In the genomic region with DNA sequence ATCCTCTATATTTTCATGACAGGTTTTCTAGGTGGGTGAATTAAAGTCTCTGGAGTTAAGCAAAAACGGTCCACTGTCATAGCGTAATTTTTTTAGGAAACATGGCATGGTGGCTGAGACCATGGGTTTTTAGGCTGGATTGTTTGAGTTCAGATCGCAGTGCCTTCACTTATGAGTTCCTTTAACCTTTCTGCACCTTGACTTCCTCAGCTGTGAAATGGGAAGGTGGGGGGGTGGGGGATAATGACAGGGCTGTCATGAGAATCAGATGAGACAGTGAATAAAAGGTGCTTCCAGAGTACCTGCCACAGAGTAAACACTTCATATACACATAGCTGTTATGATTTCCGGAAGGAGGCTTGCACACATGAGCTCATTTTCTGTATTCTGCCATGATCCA, we compare ENCODE assay signal across 16 cellular contexts. TPM values are rescaled to one million over a fixed set of nuclear protein-coding genes. Genes with fewer than 3 reads are reported as not detected.
A peak's percentile ranks its signal among the peaks of the same experiment; 100 is the strongest.
DNase-seq lines count a peak whose midpoint lies in the region; ATAC-seq, FAIRE-seq and TF ChIP-seq lines count a peak whose summit lies in the region.
"Had no signal": no experiment of that assay in that cellular context is flagged by ENCODE, and none has a peak within 500 bp of the region (broad histone marks: within the 10 kb centered on the region; RNA-seq: fewer than 3 reads in every experiment).

No MANE protein-coding gene starts in this region.

- peak overlapping the region; percentile 78 for H3K27ac ChIP-seq in HepG2 (ENCODE audit: extremely low read length, insufficient read depth, low read length)
- H3K27ac ChIP-seq in right lobe of liver: peak overlapping the region in 1 of 3 donors; percentile 56
- H3K27ac ChIP-seq in VCaP: peak overlapping the region; percentile 53
- H3K27ac ChIP-seq in lower lobe of right lung: peak overlapping the region; percentile 80
- no peak overlapping the region for H3K27ac ChIP-seq in small intestine (ENCODE audit: low read depth in 1 of 2, low read length in 1 of 2)

- TF ChIP-seq EP300 in HepG2 (IDR thresholded peaks at IDR 0.05; ENCODE audit: low read depth in 2 of 2, low read length in 2 of 2): no peak
- TF ChIP-seq EP300 in HepG2 (CRISPR knock-in tag; IDR thresholded peaks at IDR 0.05; ENCODE audit: borderline replicate concordance): no peak

- CTCF ChIA-PET in HepG2 (lab: Yijun Ruan, JAX; ENCODE audit: low intra/inter-chr PET ratio, low total read pairs) (interaction anchor here (0.7 kb wide), 1 partner anchor 29 kb away, joined by 3 read pairs; no protein-coding TSS in a partner anchor), Calu3 (lab: Charles Lee) (interaction anchor here (0.5 to 1.0 kb wide), 3 partner anchors 18 to 171 kb away, joined by 4 read pairs; a partner anchor contains a TSS)

- in situ Hi-C loops in HepG2 (cut with HindIII; ENCODE audit: extremely low pct_ligation_motif_present, low pct_unique_long_range_greater_than_20kb): no loop called here

- TF ChIP-seq CTCF in HepG2 (CRISPR knock-in tag; IDR thresholded peaks at IDR 0.05): no peak
- TF ChIP-seq CTCF in right lobe of liver (IDR thresholded peaks at IDR 0.05): no peak
- no peak for TF ChIP-seq CTCF in VCaP (conservative IDR thresholded peaks at IDR 0.05)
- TF ChIP-seq CTCF in lower lobe of right lung (IDR thresholded peaks at IDR 0.05): no peak
- TF ChIP-seq CTCF in Calu3 (IDR thresholded peaks at IDR 0.05; ENCODE audit: unreplicated experiment): no peak

- no peaks in the 10 kb centered on the region; a peak in 1 of 5 replicates for H3K36me3 ChIP-seq in HepG2 (replicated peaks in 1 of 2; ENCODE audit: control insufficient read depth in 1 of 2, insufficient read depth in 2 of 2, low read length in 2 of 2)
- H3K36me3 ChIP-seq in right lobe of liver: no peaks in the 10 kb centered on the region
- no peaks in the 10 kb centered on the region for H3K36me3 ChIP-seq in lower lobe of right lung
- no peaks in the 10 kb centered on the region for H3K36me3 ChIP-seq in small intestine (ENCODE audit: control insufficient read depth in 2 of 2, insufficient read depth in 2 of 2, low read length in 2 of 2)
- H3K36me3 ChIP-seq: prostate gland had no signal

- intact Hi-C loops in HepG2 (cut with micrococcal nuclease; ENCODE audit: unreplicated experiment) (loop anchor here (5.0 to 10.0 kb wide), 2 partner anchors 36 to 153 kb away; a partner anchor contains a TSS), right lobe of liver (cut with DNase I) (no loop called here), lower lobe of right lung (cut with DNase I) (no loop called here), Calu3 (cut with micrococcal nuclease; ENCODE audit: unreplicated experiment) (no loop called here)

- 0 out of 2 replicates have a peak overlapping the region, but pooled peaks have one; percentile 93 for H3K4me2 ChIP-seq in HepG2 (ENCODE audit: low read depth, low read length)

- DNase-seq in HepG2 (ENCODE audit: low spot score) (no peak), right lobe of liver (no peak), lower lobe of right lung (no peak), small intestine (no peak), Calu3 (no peak), RPMI8226 (no peak), MV-4-11 (lab: John Stamatoyannopoulos, UW) (no peak)
- DNase-seq: activated CD4-positive, alpha-beta T cell treated with anti-CD3 and anti-CD28 coated beads for 48 hours; activated CD8-positive, alpha-beta memory T cell treated with anti-CD3 and anti-CD28 coated beads, Interleukin-2, amount 10 ng/mL, durations not matched to agents 7 days and 5 days; activated naive CD8-positive, alpha-beta T cell treated with anti-CD3 and anti-CD28 coated beads, Interleukin-2, amount 10 ng/mL, durations not matched to agents 7 days and 5 days; nephron progenitor cell; stimulated activated CD4-positive, alpha-beta T cell treated with anti-CD3 and anti-CD28 coated beads, Interleukin-4, amount 100 ng/mL, for 4 hours had no signal

- 89% methylated on average over 4 of the region's 4 CpGs for WGBS in HepG2 (ENCODE audit: low lambda C conversion rate)
- 79% methylated on average over 3 of the region's 4 CpGs for WGBS in right lobe of liver (ENCODE audit: insufficient coverage, low coverage, low lambda C conversion rate, missing lambda C conversion rate)
- WGBS in small intestine, 3 donors: 79 to 91% (median 91%) methylated on average over 4 of the region's 4 CpGs

- peaks cover 4% of the 10 kb centered on the region for H3K36me3 Mint-ChIP-seq in Calu3 (ENCODE audit: insufficient read depth, unreplicated experiment)

- ATAC-seq in HepG2 (no peak), right lobe of liver (no peak), lower lobe of right lung (no peak)
- ATAC-seq: activated CD8-positive, alpha-beta memory T cell treated with anti-CD3 and anti-CD28 coated beads, Interleukin-2, amount 10 ng/mL, durations not matched to agents 7 days and 5 days had no signal

- H3K9me3 Mint-ChIP-seq in Calu3 (ENCODE audit: low read depth, unreplicated experiment): no peaks in the 10 kb centered on the region
- H3K9me3 Mint-ChIP-seq: activated naive CD8-positive, alpha-beta T cell treated with anti-CD3 and anti-CD28 coated beads, Interleukin-2, amount 10 ng/mL, durations not matched to agents 7 days and 5 days; dendritic cell treated with granulocyte-macrophage colony-stimulating factor and Interleukin-4, amounts not matched to agents 40 ng/mL and 50 ng/mL, for 4 days; nephron progenitor cell had no signal

- TF ChIP-seq POLR2A in HepG2 (IDR thresholded peaks at IDR 0.05; ENCODE audit: insufficient read depth in 1 of 2, low read depth in 2 of 2, low read length in 2 of 2) (no peak), right lobe of liver (IDR thresholded peaks at IDR 0.05) (no peak)

- H3K4me1 ChIP-seq in HepG2 (ENCODE audit: insufficient read depth, low read length): peaks cover 85% of the 10 kb centered on the region
- peaks cover 0 to 48% (median 13%) of the 10 kb centered on the region in 4 donors for H3K4me1 ChIP-seq in right lobe of liver
- peaks cover 33% of the 10 kb centered on the region for H3K4me1 ChIP-seq in lower lobe of right lung
- H3K4me1 ChIP-seq in small intestine (ENCODE audit: control insufficient read depth in 2 of 2, insufficient read depth in 1 of 2, low read depth in 1 of 2, low read length in 1 of 2): peaks cover 0 to 9% of the 10 kb centered on the region in 2 donors
- H3K4me1 ChIP-seq: prostate gland had no signal

- no TSS peak for BruUV-seq in HepG2 (replicated peaks; lab: Mats Ljungman, UMichigan)
- no TSS peak for BruUV-seq in Calu3 (replicated peaks; lab: Mats Ljungman, UMichigan)

- no peak for FAIRE-seq in HepG2 (lab: Jason Lieb, UNC)
- no peak for FAIRE-seq in small intestine (lab: Jason Lieb, UNC)
- FAIRE-seq: frontal cortex had no signal

- TF ChIP-seq RAD21 in HepG2 (CRISPR knock-in tag; IDR thresholded peaks at IDR 0.05): no peak

- H3K27me3 ChIP-seq in HepG2 (ENCODE audit: control insufficient read depth in 1 of 2, insufficient read depth in 2 of 2, low read length in 2 of 2) (no peaks in the 10 kb centered on the region), right lobe of liver (no peaks in the 10 kb centered on the region), lower lobe of right lung (ENCODE audit: low read depth) (no peaks in the 10 kb centered on the region), small intestine (ENCODE audit: control insufficient read depth in 2 of 2, insufficient read depth in 2 of 2, low read length in 2 of 2) (no peaks in the 10 kb centered on the region)

- no peaks in the 10 kb centered on the region for H3K27me3 Mint-ChIP-seq in Calu3 (ENCODE audit: unreplicated experiment)
- H3K27me3 Mint-ChIP-seq: activated CD8-positive, alpha-beta memory T cell treated with anti-CD3 and anti-CD28 coated beads, Interleukin-2, amount 10 ng/mL, durations not matched to agents 7 days and 5 days; activated naive CD8-positive, alpha-beta T cell treated with anti-CD3 and anti-CD28 coated beads, Interleukin-2, amount 10 ng/mL, durations not matched to agents 7 days and 5 days; dendritic cell treated with granulocyte-macrophage colony-stimulating factor and Interleukin-4, amounts not matched to agents 40 ng/mL and 50 ng/mL, for 4 days had no signal

- peaks cover 7% of the 10 kb centered on the region; the same call in 1 of the 2 replicates for H4K20me1 ChIP-seq in HepG2 (ENCODE audit: insufficient read depth, low read length)

- no peak overlapping the region for H3K4me3 ChIP-seq in HepG2 (replicated peaks in 1 of 3; ENCODE audit: insufficient read depth in 1 of 3, low read depth in 2 of 3, low read length in 3 of 3)
- H3K4me3 ChIP-seq in right lobe of liver: no peak overlapping the region
- H3K4me3 ChIP-seq in lower lobe of right lung: no peak overlapping the region
- H3K4me3 ChIP-seq in small intestine (ENCODE audit: low read depth in 1 of 2, low read length in 2 of 2): no peak overlapping the region
- H3K4me3 ChIP-seq: prostate gland had no signal

- no peak overlapping the region for H3K27ac Mint-ChIP-seq in Calu3 (ENCODE audit: unreplicated experiment)
- H3K27ac Mint-ChIP-seq: activated CD8-positive, alpha-beta memory T cell treated with anti-CD3 and anti-CD28 coated beads, Interleukin-2, amount 10 ng/mL, durations not matched to agents 7 days and 5 days; activated naive CD8-positive, alpha-beta T cell treated with anti-CD3 and anti-CD28 coated beads, Interleukin-2, amount 10 ng/mL, durations not matched to agents 7 days and 5 days; nephron progenitor cell had no signal

- H3K4me1 Mint-ChIP-seq in Calu3 (ENCODE audit: low read depth, unreplicated experiment): peaks cover 9% of the 10 kb centered on the region

- H3K9me3 ChIP-seq in HepG2 (ENCODE audit: low read length) (no peaks in the 10 kb centered on the region), right lobe of liver (no peaks in the 10 kb centered on the region), lower lobe of right lung (no peaks in the 10 kb centered on the region), small intestine (ENCODE audit: control insufficient read depth, low read depth) (no peaks in the 10 kb centered on the region)
- H3K9me3 ChIP-seq: prostate gland had no signal

- POLR2A ChIA-PET in HepG2 (lab: Yijun Ruan, JAX): interaction anchor here (0.6 to 4.4 kb wide), 17 partner anchors 9 to 1158 kb away, joined by 3 to 40 read pairs (median 6); a partner anchor contains a TSS

- no peak overlapping the region for H3K4me3 Mint-ChIP-seq in Calu3 (ENCODE audit: low read depth, unreplicated experiment)
- H3K4me3 Mint-ChIP-seq: activated CD8-positive, alpha-beta memory T cell treated with anti-CD3 and anti-CD28 coated beads, Interleukin-2, amount 10 ng/mL, durations not matched to agents 7 days and 5 days; nephron progenitor cell had no signal

- peaks cover 41% of the 10 kb centered on the region for H3K79me2 ChIP-seq in HepG2 (ENCODE audit: insufficient read depth, low read length)

- no peak overlapping the region for H2AFZ ChIP-seq in HepG2 (ENCODE audit: low read length)

- H3K9ac ChIP-seq in HepG2 (ENCODE audit: insufficient read depth, low read depth, low read length): peak overlapping the region; percentile 64; the same call in 1 of the 2 replicates

RNA-seq across cellular contexts. Expression of a gene that starts 11.8 kb away (rescaled TPM):
- total RNA-seq in HepG2 (2016; rRNA removed; fragmentation: Illumina TruSeq; extraction: Trizol) (0.52 TPM in 1 of 2 replicates, not detected in the other), right lobe of liver (1 to 10 TPM in 1 of 6 experiments, under 1 TPM in 2, not detected in 3; 0.12 to 1.3 (median 0.22) TPM), lower lobe of right lung (8.2 TPM), Calu3 (2022) (not detected in 2 replicates)
- total RNA-seq in HepG2 (2016; cell fraction: cytosol; rRNA removed; fragmentation: Illumina TruSeq; extraction: Trizol; ENCODE audit: low read depth): not detected in 2 replicates
- 0.36 and 0.48 TPM in 2 replicates for total RNA-seq in HepG2 (2016; cell fraction: insoluble cytoplasmic fraction; rRNA removed; fragmentation: Illumina TruSeq; extraction: Trizol)
- total RNA-seq in HepG2 (2016; cell fraction: membrane; rRNA removed; fragmentation: Illumina TruSeq; extraction: Trizol): not detected in 2 replicates
- total RNA-seq in HepG2 (2016; cell fraction: nucleus; rRNA removed; fragmentation: Illumina TruSeq; extraction: Trizol): not detected in 2 replicates
- polyA plus RNA-seq in HepG2 (2011; rRNA removed) (0.35 and 0.51 TPM in 2 replicates), small intestine (1 to 10 TPM in 2 of 3 donors, not detected in 1; 1.6 to 2.2 TPM)
- polyA plus RNA-seq in HepG2 (2011; cell fraction: cytosol; rRNA removed): not detected in 2 replicates
- 0.06 TPM in 1 of 2 replicates, not detected in the other for polyA plus RNA-seq in HepG2 (2011; cell fraction: nucleus; rRNA removed)
- polyA plus RNA-seq in HepG2 (2012): 0.61 and 0.71 TPM in 2 replicates
- 0.25 TPM in 1 of 2 replicates, not detected in the other for polyA plus RNA-seq in HepG2 (2016; cell fraction: cytosol; fragmentation: Illumina TruSeq; extraction: Trizol; ENCODE audit: low read depth)
- polyA plus RNA-seq in HepG2 (2016; cell fraction: insoluble cytoplasmic fraction; fragmentation: Illumina TruSeq; extraction: Trizol; ENCODE audit: low read depth): not detected in 2 replicates
- polyA plus RNA-seq in HepG2 (2016; cell fraction: membrane; fragmentation: Illumina TruSeq; extraction: Trizol; ENCODE audit: low read depth): not detected in 2 replicates
- polyA plus RNA-seq in HepG2 (2016; cell fraction: nucleus; fragmentation: Illumina TruSeq; extraction: Trizol; ENCODE audit: insufficient read depth, low read depth): not detected in 2 replicates
- polyA minus RNA-seq in HepG2 (2011; rRNA and poly(A)+ RNA removed; ENCODE audit: low replicate concordance): 0.70 TPM in 1 of 2 replicates, not detected in the other
- not detected in 2 replicates for polyA minus RNA-seq in HepG2 (2011; cell fraction: cytosol; rRNA and poly(A)+ RNA removed)
- polyA minus RNA-seq in HepG2 (2011; cell fraction: nucleus; rRNA and poly(A)+ RNA removed): not detected in 2 replicates
- total RNA-seq: activated CD8-positive, alpha-beta memory T cell treated with anti-CD3 and anti-CD28 coated beads, Interleukin-2, amount 10 ng/mL, durations not matched to agents 7 days and 5 days had no signal

RNA-seq across cellular contexts. Expression of a gene that starts 14.2 kb away (rescaled TPM):
- total RNA-seq in HepG2 (2016; rRNA removed; fragmentation: Illumina TruSeq; extraction: Trizol) (27.1 and 28.9 TPM in 2 replicates), right lobe of liver (1 to 10 TPM; 1.8 to 4.1 (median 3.1) TPM), lower lobe of right lung (30.2 TPM), Calu3 (2022) (not detected in 2 replicates)
- 5.2 and 8.2 TPM in 2 replicates for total RNA-seq in HepG2 (2016; cell fraction: cytosol; rRNA removed; fragmentation: Illumina TruSeq; extraction: Trizol; ENCODE audit: low read depth)
- 25.6 and 28.4 TPM in 2 replicates for total RNA-seq in HepG2 (2016; cell fraction: insoluble cytoplasmic fraction; rRNA removed; fragmentation: Illumina TruSeq; extraction: Trizol)
- total RNA-seq in HepG2 (2016; cell fraction: membrane; rRNA removed; fragmentation: Illumina TruSeq; extraction: Trizol): 16.6 and 21.7 TPM in 2 replicates
- total RNA-seq in HepG2 (2016; cell fraction: nucleus; rRNA removed; fragmentation: Illumina TruSeq; extraction: Trizol): 14.7 and 17.2 TPM in 2 replicates
- polyA plus RNA-seq in HepG2 (2011; rRNA removed) (18.9 and 23.3 TPM in 2 replicates), small intestine (10 to 100 TPM in 2 of 3 donors, 1 to 10 TPM in 1; 1.1 to 35.4 (median 13.2) TPM)
- polyA plus RNA-seq in HepG2 (2011; cell fraction: cytosol; rRNA removed): 19.3 and 25.5 TPM in 2 replicates
- polyA plus RNA-seq in HepG2 (2011; cell fraction: nucleus; rRNA removed): 17.6 and 23.0 TPM in 2 replicates
- polyA plus RNA-seq in HepG2 (2012): 20.2 and 20.5 TPM in 2 replicates
- polyA plus RNA-seq in HepG2 (2016; cell fraction: cytosol; fragmentation: Illumina TruSeq; extraction: Trizol; ENCODE audit: low read depth): 6.2 and 7.9 TPM in 2 replicates
- 28.7 and 30.6 TPM in 2 replicates for polyA plus RNA-seq in HepG2 (2016; cell fraction: insoluble cytoplasmic fraction; fragmentation: Illumina TruSeq; extraction: Trizol; ENCODE audit: low read depth)
- 21.0 and 21.3 TPM in 2 replicates for polyA plus RNA-seq in HepG2 (2016; cell fraction: membrane; fragmentation: Illumina TruSeq; extraction: Trizol; ENCODE audit: low read depth)
- polyA plus RNA-seq in HepG2 (2016; cell fraction: nucleus; fragmentation: Illumina TruSeq; extraction: Trizol; ENCODE audit: insufficient read depth, low read depth): 24.9 and 26.1 TPM in 2 replicates
- 0.26 and 16.8 TPM in 2 replicates for polyA minus RNA-seq in HepG2 (2011; rRNA and poly(A)+ RNA removed; ENCODE audit: low replicate concordance)
- 9.7 and 11.8 TPM in 2 replicates for polyA minus RNA-seq in HepG2 (2011; cell fraction: cytosol; rRNA and poly(A)+ RNA removed)
- polyA minus RNA-seq in HepG2 (2011; cell fraction: nucleus; rRNA and poly(A)+ RNA removed): 12.9 and 17.7 TPM in 2 replicates
- total RNA-seq: activated CD8-positive, alpha-beta memory T cell treated with anti-CD3 and anti-CD28 coated beads, Interleukin-2, amount 10 ng/mL, durations not matched to agents 7 days and 5 days had no signal

RNA-seq across cellular contexts. Expression of a gene that starts 34.0 kb away (rescaled TPM):
- 0.49 and 0.84 TPM in 2 replicates for total RNA-seq in HepG2 (2016; rRNA removed; fragmentation: Illumina TruSeq; extraction: Trizol)
- 0.35 and 0.51 TPM in 2 replicates for total RNA-seq in HepG2 (2016; cell fraction: cytosol; rRNA removed; fragmentation: Illumina TruSeq; extraction: Trizol; ENCODE audit: low read depth)
- total RNA-seq in HepG2 (2016; cell fraction: insoluble cytoplasmic fraction; rRNA removed; fragmentation: Illumina TruSeq; extraction: Trizol): 0.13 and 0.39 TPM in 2 replicates
- 0.77 and 0.79 TPM in 2 replicates for total RNA-seq in HepG2 (2016; cell fraction: membrane; rRNA removed; fragmentation: Illumina TruSeq; extraction: Trizol)
- 0.68 and 0.97 TPM in 2 replicates for total RNA-seq in HepG2 (2016; cell fraction: nucleus; rRNA removed; fragmentation: Illumina TruSeq; extraction: Trizol)
- polyA plus RNA-seq in HepG2 (2011; rRNA removed): 0.12 and 0.30 TPM in 2 replicates
- polyA plus RNA-seq in HepG2 (2011; cell fraction: cytosol; rRNA removed): 0.24 and 0.50 TPM in 2 replicates
- 0.43 TPM in 2 replicates for polyA plus RNA-seq in HepG2 (2011; cell fraction: nucleus; rRNA removed)
- polyA plus RNA-seq in HepG2 (2012): 0.16 TPM in 1 of 2 replicates, not detected in the other
- polyA plus RNA-seq in HepG2 (2016; cell fraction: cytosol; fragmentation: Illumina TruSeq; extraction: Trizol; ENCODE audit: low read depth): 0.34 and 0.45 TPM in 2 replicates
- polyA plus RNA-seq in HepG2 (2016; cell fraction: insoluble cytoplasmic fraction; fragmentation: Illumina TruSeq; extraction: Trizol; ENCODE audit: low read depth): 0.56 and 0.64 TPM in 2 replicates
- 0.62 and 0.69 TPM in 2 replicates for polyA plus RNA-seq in HepG2 (2016; cell fraction: membrane; fragmentation: Illumina TruSeq; extraction: Trizol; ENCODE audit: low read depth)
- 1.0 and 1.6 TPM in 2 replicates for polyA plus RNA-seq in HepG2 (2016; cell fraction: nucleus; fragmentation: Illumina TruSeq; extraction: Trizol; ENCODE audit: insufficient read depth, low read depth)
- polyA minus RNA-seq in HepG2 (2011; rRNA and poly(A)+ RNA removed; ENCODE audit: low replicate concordance): 0.34 and 1.1 TPM in 2 replicates
- polyA minus RNA-seq in HepG2 (2011; cell fraction: cytosol; rRNA and poly(A)+ RNA removed): not detected in 2 replicates
- polyA minus RNA-seq in HepG2 (2011; cell fraction: nucleus; rRNA and poly(A)+ RNA removed): not detected in 2 replicates
- 1 to 10 TPM in 5 of 6 experiments, under 1 TPM in 1; 0.81 to 5.0 (median 2.3) TPM for total RNA-seq in right lobe of liver
- total RNA-seq in lower lobe of right lung: 29.0 TPM
- polyA plus RNA-seq in small intestine: 1 to 10 TPM in 2 of 3 donors, not detected in 1; 1.1 to 2.7 TPM
- 10.5 and 11.6 TPM in 2 replicates for total RNA-seq in Calu3 (2022)
- total RNA-seq: activated CD8-positive, alpha-beta memory T cell treated with anti-CD3 and anti-CD28 coated beads, Interleukin-2, amount 10 ng/mL, durations not matched to agents 7 days and 5 days; frontal cortex had no signal

RNA-seq across cellular contexts. Expression of a gene that starts 50.5 kb away (rescaled TPM):
- 4.2 and 7.8 TPM in 2 replicates for total RNA-seq in HepG2 (2016; rRNA removed; fragmentation: Illumina TruSeq; extraction: Trizol)
- total RNA-seq in HepG2 (2016; cell fraction: cytosol; rRNA removed; fragmentation: Illumina TruSeq; extraction: Trizol; ENCODE audit: low read depth): 3.3 and 3.4 TPM in 2 replicates
- total RNA-seq in HepG2 (2016; cell fraction: insoluble cytoplasmic fraction; rRNA removed; fragmentation: Illumina TruSeq; extraction: Trizol): 2.8 and 8.6 TPM in 2 replicates
- total RNA-seq in HepG2 (2016; cell fraction: membrane; rRNA removed; fragmentation: Illumina TruSeq; extraction: Trizol): 3.2 and 3.5 TPM in 2 replicates
- total RNA-seq in HepG2 (2016; cell fraction: nucleus; rRNA removed; fragmentation: Illumina TruSeq; extraction: Trizol): 10.0 and 14.7 TPM in 2 replicates
- 24.2 and 27.6 TPM in 2 replicates for polyA plus RNA-seq in HepG2 (2011; rRNA removed)
- 9.7 and 15.2 TPM in 2 replicates for polyA plus RNA-seq in HepG2 (2011; cell fraction: cytosol; rRNA removed)
- polyA plus RNA-seq in HepG2 (2011; cell fraction: nucleus; rRNA removed): 96.1 and 124 TPM in 2 replicates
- polyA plus RNA-seq in HepG2 (2012): 17.9 and 27.7 TPM in 2 replicates
- 1.2 and 1.5 TPM in 2 replicates for polyA plus RNA-seq in HepG2 (2016; cell fraction: cytosol; fragmentation: Illumina TruSeq; extraction: Trizol; ENCODE audit: low read depth)
- 3.8 and 4.6 TPM in 2 replicates for polyA plus RNA-seq in HepG2 (2016; cell fraction: insoluble cytoplasmic fraction; fragmentation: Illumina TruSeq; extraction: Trizol; ENCODE audit: low read depth)
- 2.0 and 3.1 TPM in 2 replicates for polyA plus RNA-seq in HepG2 (2016; cell fraction: membrane; fragmentation: Illumina TruSeq; extraction: Trizol; ENCODE audit: low read depth)
- polyA plus RNA-seq in HepG2 (2016; cell fraction: nucleus; fragmentation: Illumina TruSeq; extraction: Trizol; ENCODE audit: insufficient read depth, low read depth): 23.9 and 27.3 TPM in 2 replicates
- polyA minus RNA-seq in HepG2 (2011; rRNA and poly(A)+ RNA removed; ENCODE audit: low replicate concordance): 8.1 and 40.4 TPM in 2 replicates
- polyA minus RNA-seq in HepG2 (2011; cell fraction: cytosol; rRNA and poly(A)+ RNA removed): 12.8 and 13.5 TPM in 2 replicates
- 26.5 and 30.6 TPM in 2 replicates for polyA minus RNA-seq in HepG2 (2011; cell fraction: nucleus; rRNA and poly(A)+ RNA removed)
- 10 to 100 TPM in 3 of 6 experiments, 1 to 10 TPM in 3; 7.1 to 18.6 (median 11.0) TPM for total RNA-seq in right lobe of liver
- total RNA-seq in lower lobe of right lung: 47.8 TPM
- 10 to 100 TPM in 1 of 3 donors, 1 to 10 TPM in 2; 2.0 to 17.7 (median 4.1) TPM for polyA plus RNA-seq in small intestine
- 47.7 and 47.9 TPM in 2 replicates for total RNA-seq in Calu3 (2022)

Comparison
In these comparisons a context has a peak if more than half of its experiments do, and no peak if none do; other contexts are left out.
1. H3K27ac ChIP-seq: peak in HepG2 (single experiment), VCaP (single experiment) and lower lobe of right lung (single experiment); none in small intestine (0 of 2).